In the genomic region with DNA sequence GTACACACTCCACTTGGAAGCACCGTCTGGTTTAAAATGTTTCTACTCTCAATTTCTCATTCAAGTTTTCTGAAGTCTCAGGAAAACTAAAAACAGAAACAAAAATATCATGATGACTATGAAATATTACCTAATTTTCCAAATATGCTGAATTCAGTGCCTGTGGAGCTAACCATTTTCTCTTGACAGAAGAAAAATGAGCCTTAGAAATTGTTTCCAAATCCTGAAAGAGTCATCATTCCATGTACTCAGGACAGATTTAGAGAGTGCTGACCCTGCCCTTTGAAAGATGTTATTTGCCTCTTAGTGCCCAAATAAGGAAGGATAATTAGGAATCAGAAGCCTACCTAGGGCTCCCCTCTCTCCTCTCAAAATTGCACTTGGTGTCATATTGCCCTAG, we compare ENCODE assay signal across 1 cellular context.
A peak's percentile ranks its signal among the peaks of the same experiment; 100 is the strongest.
TF ChIP-seq lines count a peak whose summit lies in the region.

No MANE protein-coding gene starts in this region.

TF ChIP-seq in GM23338, 12 proteins besides CTCF, POLR2A, EP300 and RAD21 (continued from another document):
- peak; percentile 15 for TF ChIP-seq EZH2 (IDR thresholded peaks at IDR 0.05; ENCODE audit: low read depth, unreplicated experiment)
